In the genomic region with DNA sequence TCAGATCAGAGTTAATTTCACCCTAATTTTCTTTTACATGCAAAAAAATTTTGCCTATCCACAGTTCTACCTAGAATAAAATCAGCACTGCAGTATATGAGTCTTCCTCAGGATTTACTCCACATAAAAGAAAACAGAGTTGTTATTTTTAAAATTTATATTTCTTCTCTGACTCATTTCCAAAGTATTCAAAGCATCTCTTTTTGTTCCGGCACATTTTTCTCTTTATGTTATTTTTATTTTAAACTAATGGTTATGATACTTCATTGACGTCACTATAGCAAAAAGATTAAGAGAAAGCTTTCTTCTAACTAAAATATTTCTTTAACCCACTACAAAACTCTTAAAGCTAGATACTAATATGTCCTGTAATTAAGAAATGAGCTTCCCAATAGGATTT, we compare ENCODE assay signal across 16 cellular contexts.
DNase-seq lines count a peak whose midpoint lies in the region; ATAC-seq, FAIRE-seq and TF ChIP-seq lines count a peak whose summit lies in the region.
"Had no signal": no experiment of that assay in that cellular context is flagged by ENCODE, and none has a peak within 500 bp of the region (broad histone marks: within the 10 kb centered on the region; RNA-seq: fewer than 3 reads in every experiment).

No MANE protein-coding gene starts in this region.

- no peak for FAIRE-seq in RCC 7860 (lab: Jason Lieb, UNC)
- FAIRE-seq: TTC549 had no signal

- no peaks in the 10 kb centered on the region for H3K27me3 ChIP-seq in ACC112 (ENCODE audit: insufficient read depth, low read length)

- H3K4me3 Mint-ChIP-seq in mesothelial cell of epicardium = no peak overlapping the region
- no peak overlapping the region for H3K4me3 Mint-ChIP-seq in activated CD4-positive, alpha-beta T cell treated with anti-CD3 and anti-CD28 coated beads for 36 hours
- H3K4me3 Mint-ChIP-seq: activated CD8-positive, alpha-beta T cell treated with anti-CD3 and anti-CD28 coated beads for 36 hours; activated T-helper 17 cell treated with anti-CD3 and anti-CD28 coated beads, Interleukin-2, amount 50 U/mL, for 72 hours; effector memory CD8-positive, alpha-beta T cell had no signal

- no peak for ATAC-seq in activated CD4-positive, alpha-beta T cell treated with anti-CD3 and anti-CD28 coated beads for 36 hours
- ATAC-seq: activated CD8-positive, alpha-beta T cell treated with anti-CD3 and anti-CD28 coated beads for 36 hours; activated T-helper 17 cell treated with anti-CD3 and anti-CD28 coated beads, Interleukin-2, amount 50 U/mL, for 72 hours; effector memory CD8-positive, alpha-beta T cell had no signal

- H3K36me3 ChIP-seq in ACC112 (ENCODE audit: insufficient read depth, low read length) = no peaks in the 10 kb centered on the region

- POLR2A ChIA-PET in activated CD4-positive, alpha-beta T cell treated with anti-CD3 and anti-CD28 coated beads for 36 hours (lab: Charles Lee) = no interaction called here

- no peaks in the 10 kb centered on the region for H3K79me2 ChIP-seq in ACC112 (ENCODE audit: control insufficient read depth, insufficient read depth, low read length, unreplicated experiment)

- H3K4me1 Mint-ChIP-seq in mesothelial cell of epicardium = peaks cover 35% of the 10 kb centered on the region
- H3K4me1 Mint-ChIP-seq in activated CD4-positive, alpha-beta T cell treated with anti-CD3 and anti-CD28 coated beads for 36 hours = no peaks in the 10 kb centered on the region
- H3K4me1 Mint-ChIP-seq: activated T-helper 17 cell treated with anti-CD3 and anti-CD28 coated beads, Interleukin-2, amount 50 U/mL, for 72 hours had no signal

- TF ChIP-seq CTCF in mesothelial cell of epicardium (IDR thresholded peaks at IDR 0.05; ENCODE audit: unreplicated experiment) = no peak

- CTCF ChIA-PET in activated CD4-positive, alpha-beta T cell treated with anti-CD3 and anti-CD28 coated beads for 36 hours (lab: Charles Lee) = no interaction called here

- no peaks in the 10 kb centered on the region for H3K27me3 Mint-ChIP-seq in mesothelial cell of epicardium (ENCODE audit: low read depth)
- no peaks in the 10 kb centered on the region for H3K27me3 Mint-ChIP-seq in activated CD4-positive, alpha-beta T cell treated with anti-CD3 and anti-CD28 coated beads for 36 hours
- H3K27me3 Mint-ChIP-seq: activated CD8-positive, alpha-beta T cell treated with anti-CD3 and anti-CD28 coated beads for 36 hours; activated T-helper 17 cell treated with anti-CD3 and anti-CD28 coated beads, Interleukin-2, amount 50 U/mL, for 72 hours; effector memory CD8-positive, alpha-beta T cell had no signal

- H3K36me3 Mint-ChIP-seq in mesothelial cell of epicardium = no peaks in the 10 kb centered on the region
- no peaks in the 10 kb centered on the region for H3K36me3 Mint-ChIP-seq in activated CD4-positive, alpha-beta T cell treated with anti-CD3 and anti-CD28 coated beads for 36 hours (ENCODE audit: low read depth)

- H3K4me3 ChIP-seq in ACC112 (ENCODE audit: low read depth, low read length) = peak overlapping the region; percentile 55

- no peaks in the 10 kb centered on the region for H3K9me3 Mint-ChIP-seq in mesothelial cell of epicardium
- no peaks in the 10 kb centered on the region for H3K9me3 Mint-ChIP-seq in activated CD4-positive, alpha-beta T cell treated with anti-CD3 and anti-CD28 coated beads for 36 hours (ENCODE audit: low read depth)
- H3K9me3 Mint-ChIP-seq: activated CD8-positive, alpha-beta T cell treated with anti-CD3 and anti-CD28 coated beads for 36 hours; activated T-helper 17 cell treated with anti-CD3 and anti-CD28 coated beads, Interleukin-2, amount 50 U/mL, for 72 hours had no signal

- H3K27ac Mint-ChIP-seq in mesothelial cell of epicardium = peak overlapping the region; percentile 87
- H3K27ac Mint-ChIP-seq in activated CD4-positive, alpha-beta T cell treated with anti-CD3 and anti-CD28 coated beads for 36 hours = no peak overlapping the region
- H3K27ac Mint-ChIP-seq: activated CD8-positive, alpha-beta T cell treated with anti-CD3 and anti-CD28 coated beads for 36 hours; activated T-helper 17 cell treated with anti-CD3 and anti-CD28 coated beads, Interleukin-2, amount 50 U/mL, for 72 hours; effector memory CD8-positive, alpha-beta T cell had no signal

- peak overlapping the region; percentile 98 for H2AFZ ChIP-seq in ACC112 (ENCODE audit: low read length, unreplicated experiment)

- H3K4me1 ChIP-seq in ACC112 (ENCODE audit: control insufficient read depth, insufficient read depth, low read length, unreplicated experiment) = peaks cover 46% of the 10 kb centered on the region

- DNase-seq in LHCN-M2 (ENCODE audit: low read depth) (peak; percentile 52), dermis microvascular lymphatic vessel endothelial cell (ENCODE audit: low read depth in 2 of 2) (peak; percentile 6 to 38), mesothelial cell of epicardium (ENCODE audit: low spot score in 2 of 2, unreplicated experiment in 2 of 2) (no peak), RCC 7860 (ENCODE audit: low spot score) (no peak), globus pallidus (ENCODE audit: low spot score) (no peak), SKM-1 treated with dmso at 0.1 percent for 144 hours (lab: John Stamatoyannopoulos, UW; ENCODE audit: unreplicated experiment) (no peak)
- DNase-seq in activated CD4-positive, alpha-beta T cell treated with anti-CD3 and anti-CD28 coated beads for 36 hours = no peak
- DNase-seq: activated CD8-positive, alpha-beta T cell treated with anti-CD3 and anti-CD28 coated beads for 36 hours; effector memory CD8-positive, alpha-beta T cell; hypothalamus; NCI-H2171; nucleus accumbens; stimulated activated CD4-positive, alpha-beta T cell treated with anti-CD3 and anti-CD28 coated beads, Interleukin-12 subunit alpha, Interleukin-12 subunit beta, amount 100 ng/mL, for 4 hours had no signal

- H3K27ac ChIP-seq in ACC112 (ENCODE audit: low read depth, low read length) = peak overlapping the region; percentile 98

- intact Hi-C loops in activated CD4-positive, alpha-beta T cell treated with anti-CD3 and anti-CD28 coated beads for 36 hours (cut with DNase I, micrococcal nuclease) = no loop called here

Comparison
In these comparisons a context has a peak if more than half of its experiments do, and no peak if none do; other contexts are left out.
1. DNase-seq: peak in LHCN-M2 (single experiment) and dermis microvascular lymphatic vessel endothelial cell (2 of 2); none in mesothelial cell of epicardium (0 of 2), RCC 7860 (single experiment), activated CD4-positive, alpha-beta T cell treated with anti-CD3 and anti-CD28 coated beads for 36 hours (single experiment), globus pallidus (single experiment) and SKM-1 treated with dmso at 0.1 percent for 144 hours (single experiment).